12 cellular contexts compared by ENCODE assay signal in the genomic region with DNA sequence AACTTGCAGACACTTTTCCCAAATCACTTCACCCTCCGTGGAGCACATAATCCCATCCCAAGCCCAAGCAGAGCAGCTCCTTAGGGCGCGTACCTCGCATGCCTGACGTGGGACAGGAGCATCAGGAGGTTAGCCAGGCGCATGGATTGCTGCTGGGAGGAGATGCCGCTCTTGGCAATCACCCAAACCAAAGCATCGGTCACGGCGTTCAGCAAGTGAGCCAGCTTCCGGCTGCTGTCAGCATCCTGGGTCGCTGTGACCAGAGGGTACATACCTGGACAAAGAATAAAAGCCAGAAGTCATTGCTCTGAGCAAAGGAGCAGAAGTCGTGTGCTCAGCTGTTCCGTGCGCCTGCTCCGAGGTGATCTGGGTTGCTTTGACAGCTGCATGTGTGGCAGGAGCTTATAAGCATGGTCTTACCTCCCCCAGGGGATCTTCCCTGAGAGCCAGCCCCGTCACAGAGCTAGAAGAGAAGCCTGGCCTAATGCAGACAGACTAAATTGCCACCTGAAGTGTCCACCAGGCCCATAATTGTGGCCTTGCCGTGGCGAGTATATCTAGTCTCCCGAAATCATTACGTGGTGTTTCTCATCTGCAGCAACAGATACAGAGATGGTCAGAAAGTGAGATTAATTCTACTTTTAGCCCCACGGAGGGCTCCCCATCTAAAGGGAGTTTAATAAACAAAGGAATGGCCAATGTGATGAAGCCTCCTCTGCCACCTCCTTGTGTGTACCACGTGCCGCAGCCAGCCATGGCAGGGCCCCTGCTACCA. TPM values are rescaled to one million over a fixed set of nuclear protein-coding genes. Genes with fewer than 3 reads are reported as not detected.
DNase-seq lines count a peak whose midpoint lies in the region; ATAC-seq and TF ChIP-seq lines count a peak whose summit lies in the region.
"Had no signal": no experiment of that assay in that cellular context is flagged by ENCODE, and none has a peak within 500 bp of the region (broad histone marks: within the 10 kb centered on the region; RNA-seq: fewer than 3 reads in every experiment).

No MANE protein-coding gene starts in this region.

- H3K4me1 Mint-ChIP-seq in immature natural killer cell, result peaks cover 2 to 8% of the 10 kb centered on the region in 2 donors

- POLR2A ChIA-PET in PC-9 (lab: Charles Lee; ENCODE audit: unreplicated experiment), result interaction anchor here (0.7 kb wide), 1 partner anchor 11 kb away, joined by 3 read pairs; no protein-coding TSS in a partner anchor

- H3K36me3 Mint-ChIP-seq in immature natural killer cell, result peaks cover 0 to 6% (median 4%) of the 10 kb centered on the region in 3 donors

- H3K9me3 Mint-ChIP-seq in immature natural killer cell, result no peaks in the 10 kb centered on the region

- H3K4me2 ChIP-seq in DOHH2 (ENCODE audit: low read length) (peak overlapping the region; percentile 83), PC-9 (no peak overlapping the region)

- BruUV-seq in PC-9 (replicated peaks; lab: Mats Ljungman, UMichigan), result no TSS peak

- H3K9me3 ChIP-seq in DOHH2 (ENCODE audit: control insufficient read depth, insufficient read depth, low read length) (no peaks in the 10 kb centered on the region), PC-9 (ENCODE audit: insufficient read depth, low read depth) (no peaks in the 10 kb centered on the region)
- H3K9me3 ChIP-seq: neutrophil, suprapubic skin had no signal

- no peaks in the 10 kb centered on the region for H3K9me2 ChIP-seq in DOHH2 (replicated peaks; ENCODE audit: control insufficient read depth, low read length)
- no peaks in the 10 kb centered on the region for H3K9me2 ChIP-seq in PC-9 (ENCODE audit: insufficient read depth)

- H3K4me1 ChIP-seq in DOHH2 (ENCODE audit: control insufficient read depth, low read length), result peaks cover 88% of the 10 kb centered on the region
- peaks cover 21% of the 10 kb centered on the region for H3K4me1 ChIP-seq in PC-9 (replicated peaks; ENCODE audit: insufficient read depth)
- H3K4me1 ChIP-seq: suprapubic skin had no signal

- no peak overlapping the region for H3K4me3 Mint-ChIP-seq in immature natural killer cell

- H3K36me3 ChIP-seq in DOHH2 (ENCODE audit: control insufficient read depth, low read length) (peaks cover 53% of the 10 kb centered on the region), PC-9 (ENCODE audit: low read depth) (no peaks in the 10 kb centered on the region)

- H4K20me1 ChIP-seq in DOHH2 (ENCODE audit: control insufficient read depth, insufficient read depth, low read depth, low read length), result no peaks in the 10 kb centered on the region
- no peaks in the 10 kb centered on the region for H4K20me1 ChIP-seq in PC-9 (ENCODE audit: insufficient read depth)

- ATAC-seq in HG02870 (IDR thresholded peaks at IDR 0.05; ENCODE audit: unreplicated experiment) (peak; percentile 12), HG02981 (IDR thresholded peaks at IDR 0.05; ENCODE audit: unreplicated experiment) (no peak), HG03565 (IDR thresholded peaks at IDR 0.05; ENCODE audit: unreplicated experiment) (no peak), GM18517 (IDR thresholded peaks at IDR 0.05; ENCODE audit: unreplicated experiment) (no peak)
- ATAC-seq: Right ventricle myocardium inferior had no signal

- H3K79me2 ChIP-seq in DOHH2 (ENCODE audit: control insufficient read depth, low read length), result peaks cover 47% of the 10 kb centered on the region
- H3K79me2 ChIP-seq in PC-9 (ENCODE audit: low read depth), result no peaks in the 10 kb centered on the region

- TF ChIP-seq CTCF in DOHH2 (IDR thresholded peaks at IDR 0.05; ENCODE audit: low read depth, low read length, poor library complexity, severe bottlenecking) (no peak), PC-9 (conservative IDR thresholded peaks at IDR 0.05) (no peak)

- intact Hi-C loops in PC-9 (cut with micrococcal nuclease; ENCODE audit: unreplicated experiment), result no loop called here

- H3K4me3 ChIP-seq in DOHH2 (ENCODE audit: low read length) (peak overlapping the region; percentile 92), PC-9 (no peak overlapping the region)
- H3K4me3 ChIP-seq: suprapubic skin had no signal

- peak overlapping the region in 4 of 6 donors; percentile 6 to 79 (median 14) for H3K27ac Mint-ChIP-seq in immature natural killer cell

- CTCF ChIA-PET in PC-9 (lab: Charles Lee), result no interaction called here

- peaks cover 44% of the 10 kb centered on the region for H3F3A ChIP-seq in DOHH2 (ENCODE audit: control insufficient read depth, insufficient read depth)
- peaks cover 16% of the 10 kb centered on the region; the same call in 1 of the 2 replicates for H3F3A ChIP-seq in PC-9 (ENCODE audit: insufficient read depth, low read depth)

- peaks cover 0 to 26% (median 13%) of the 10 kb centered on the region in 3 donors for H3K27me3 Mint-ChIP-seq in immature natural killer cell (ENCODE audit: low read depth in 3 of 3)

- H3K27me3 ChIP-seq in DOHH2 (ENCODE audit: control insufficient read depth, low read length) (no peaks in the 10 kb centered on the region), PC-9 (ENCODE audit: insufficient read depth, low read depth) (no peaks in the 10 kb centered on the region)
- H3K27me3 ChIP-seq: suprapubic skin had no signal

- H2AFZ ChIP-seq in PC-9, result no peak overlapping the region

- peak; percentile 53 to 57 for DNase-seq in PC-9
- DNase-seq in immature natural killer cell, result no peak
- DNase-seq in stimulated activated naive CD4-positive, alpha-beta T cell treated with Interleukin-2 at 50 U/mL for 16 hours (lab: John Stamatoyannopoulos, UW), result no peak
- DNase-seq: cortex of kidney had no signal

- H3K27ac ChIP-seq in DOHH2 (ENCODE audit: low read depth, low read length) (peak overlapping the region; percentile 98), PC-9 (no peak overlapping the region)
- H3K27ac ChIP-seq: neutrophil, suprapubic skin had no signal

RNA-seq across cellular contexts. Expression of a gene that starts 59.1 kb away (rescaled TPM):
- total RNA-seq in PC-9 (2021), result 0.20 TPM in 1 of 2 replicates, not detected in the other
- under 1 TPM in 2 of 3 donors, not detected in 1; 0.12 to 0.32 TPM for polyA plus RNA-seq in immature natural killer cell

Comparison
In these comparisons a context has a peak if more than half of its experiments do, and no peak if none do; other contexts are left out.
1. DNase-seq: peak in PC-9 (2 of 2); none in immature natural killer cell (0 of 3) and stimulated activated naive CD4-positive, alpha-beta T cell treated with Interleukin-2 at 50 U/mL for 16 hours (single experiment).